Comparison of ENCODE assay signal across 19 cellular contexts in the genomic region with DNA sequence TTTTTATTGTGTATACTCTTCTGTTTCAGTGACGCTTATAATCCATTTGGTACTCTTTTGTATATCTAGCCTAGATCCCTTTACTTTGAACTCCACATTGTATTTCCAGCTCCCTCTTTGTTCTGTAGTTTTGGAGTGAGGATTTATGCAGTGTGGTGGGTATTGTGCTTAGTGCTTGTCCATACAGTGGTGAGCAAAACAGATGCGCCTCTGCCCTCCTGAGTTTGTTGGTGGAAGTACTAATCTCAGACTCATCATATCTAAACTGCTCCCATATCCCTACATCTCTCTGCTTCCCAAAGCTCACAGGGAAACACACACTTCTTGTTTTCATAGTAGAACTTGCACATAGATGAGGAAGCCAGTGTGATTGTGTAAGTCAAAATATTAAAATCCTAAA.
"Had no signal": no experiment of that assay in that cellular context is flagged by ENCODE, and none has a peak within 500 bp of the region (broad histone marks: within the 10 kb centered on the region; RNA-seq: fewer than 3 reads in every experiment).

No MANE protein-coding gene starts in this region.

- DNase-seq: effector memory CD4-positive, alpha-beta T cell; esophagus squamous epithelium; foreskin fibroblast; glutamatergic neuron; kidney; left cardiac atrium; left ventricle myocardium inferior; lower lobe of right lung; natural killer cell; nucleus accumbens; ovary; right cardiac atrium; stimulated activated CD4-positive, alpha-beta T cell treated with anti-CD3 and anti-CD28 coated beads, Interleukin-4, amount 100 ng/mL, for 1 hour; stimulated activated CD8-positive, alpha-beta memory T cell treated with anti-CD3 and anti-CD28 coated beads, Interleukin-4, amount 100 ng/mL, for 48 hours; tibial artery; upper lobe of left lung; uterus had no signal

- H3K36me3 ChIP-seq: ovary, uterus had no signal

- H3K4me3 ChIP-seq: esophagus squamous epithelium, gastroesophageal sphincter, left ventricle myocardium inferior, lower lobe of right lung, ovary, tibial artery, upper lobe of left lung, uterus had no signal

- FAIRE-seq: kidney had no signal

- H3K27me3 ChIP-seq: esophagus squamous epithelium, gastroesophageal sphincter, ovary, tibial artery, upper lobe of left lung, uterus had no signal

- H3K27ac ChIP-seq: esophagus squamous epithelium, gastroesophageal sphincter, left ventricle myocardium inferior, lower lobe of right lung, ovary, tibial artery, upper lobe of left lung, uterus had no signal

- H3K4me1 ChIP-seq: lower lobe of right lung, uterus had no signal

- H3K9me3 ChIP-seq: esophagus squamous epithelium, gastroesophageal sphincter, left ventricle myocardium inferior, lower lobe of right lung, ovary, tibial artery, upper lobe of left lung, uterus had no signal

- ATAC-seq: gastroesophageal sphincter; left cardiac atrium; lower lobe of right lung; natural killer cell; right cardiac atrium; stimulated activated effector memory CD8-positive, alpha-beta T cell treated with anti-CD3 and anti-CD28 coated beads, Interleukin-12 subunit alpha, Interleukin-12 subunit beta, amount 100 ng/mL, for 72 hours had no signal
